16 cellular contexts compared by ENCODE assay signal in the genomic region with DNA sequence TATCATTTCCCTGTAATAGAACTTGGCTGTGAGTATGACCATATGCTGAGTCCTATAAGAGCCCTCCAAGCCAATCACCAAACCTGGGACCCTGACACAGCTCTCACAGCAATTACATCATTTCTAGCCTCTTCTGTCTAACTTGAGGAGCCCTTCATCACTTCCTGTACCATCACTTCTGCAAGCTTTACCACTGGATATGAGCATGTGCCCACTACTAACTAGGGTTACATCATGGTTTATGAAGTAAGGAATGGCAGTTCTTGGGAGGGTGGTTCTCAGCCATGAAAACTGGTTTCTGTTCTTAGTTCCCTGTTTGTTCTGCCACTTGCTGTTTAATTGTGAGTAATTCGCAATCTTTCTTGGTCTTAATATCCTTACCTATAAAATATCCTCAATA.
"Had no signal": no experiment of that assay in that cellular context is flagged by ENCODE, and none has a peak within 500 bp of the region (broad histone marks: within the 10 kb centered on the region; RNA-seq: fewer than 3 reads in every experiment).

No MANE protein-coding gene starts in this region.

- H3K9me3 Mint-ChIP-seq: activated CD4-positive, alpha-beta memory T cell treated with anti-CD3 and anti-CD28 coated beads, Interleukin-2, amount 10 ng/mL, durations not matched to agents 7 days and 5 days; endodermal cell; stimulated activated memory B cell treated with anti-CD40 and anti-IgM and Interleukin-4, amounts not matched to agents 10 μg/mL and 1 μg/mL and 100 μg/mL, for 72 hours had no signal

- H3K27me3 ChIP-seq: breast epithelium, right lobe of liver, tibial nerve had no signal

- H3K4me3 ChIP-seq: breast epithelium, psoas muscle, right lobe of liver, tibial nerve had no signal

- H3K4me3 Mint-ChIP-seq: activated CD4-positive, alpha-beta memory T cell treated with anti-CD3 and anti-CD28 coated beads, Interleukin-2, amount 10 ng/mL, durations not matched to agents 7 days and 5 days; endodermal cell; nephron; stimulated activated memory B cell treated with anti-CD40 and anti-IgM and Interleukin-4, amounts not matched to agents 10 μg/mL and 1 μg/mL and 100 μg/mL, for 72 hours had no signal

- ATAC-seq: psoas muscle; stimulated activated memory B cell treated with anti-CD40 and anti-IgM and Interleukin-4, amounts not matched to agents 10 μg/mL and 1 μg/mL and 100 μg/mL, for 72 hours had no signal

- H3K36me3 ChIP-seq: breast epithelium, right lobe of liver, tibial nerve had no signal

- H3K27ac ChIP-seq: breast epithelium, psoas muscle, right lobe of liver, tibial nerve had no signal

- H3K36me3 Mint-ChIP-seq: stimulated activated memory B cell treated with anti-CD40 and anti-IgM and Interleukin-4, amounts not matched to agents 10 μg/mL and 1 μg/mL and 100 μg/mL, for 72 hours had no signal

- H3K27ac Mint-ChIP-seq: activated CD4-positive, alpha-beta memory T cell treated with anti-CD3 and anti-CD28 coated beads, Interleukin-2, amount 10 ng/mL, durations not matched to agents 7 days and 5 days; endodermal cell; nephron; stimulated activated memory B cell treated with anti-CD40 and anti-IgM and Interleukin-4, amounts not matched to agents 10 μg/mL and 1 μg/mL and 100 μg/mL, for 72 hours had no signal

- H3K9me3 ChIP-seq: breast epithelium, psoas muscle, right lobe of liver, tibial nerve had no signal

- H3K27me3 Mint-ChIP-seq: activated CD4-positive, alpha-beta memory T cell treated with anti-CD3 and anti-CD28 coated beads, Interleukin-2, amount 10 ng/mL, durations not matched to agents 7 days and 5 days had no signal

- H3K4me1 Mint-ChIP-seq: activated CD4-positive, alpha-beta memory T cell treated with anti-CD3 and anti-CD28 coated beads, Interleukin-2, amount 10 ng/mL, durations not matched to agents 7 days and 5 days; nephron; stimulated activated memory B cell treated with anti-CD40 and anti-IgM and Interleukin-4, amounts not matched to agents 10 μg/mL and 1 μg/mL and 100 μg/mL, for 72 hours had no signal

- H3K4me1 ChIP-seq: breast epithelium, psoas muscle, right lobe of liver had no signal

- DNase-seq: activated CD4-positive, alpha-beta memory T cell treated with anti-CD3 and anti-CD28 coated beads, Interleukin-2, amount 10 ng/mL, durations not matched to agents 7 days and 5 days; activated CD4-positive, alpha-beta T cell treated with anti-CD3 and anti-CD28 coated beads for 1 hour; activated CD8-positive, alpha-beta memory T cell treated with anti-CD3 and anti-CD28 coated beads, Interleukin-2, amount 50 U/mL, for 4 hours; activated naive CD4-positive, alpha-beta T cell; aorta; endodermal cell; mesenchymal stem cell; occipital lobe; psoas muscle; right lobe of liver; stimulated activated CD4-positive, alpha-beta T cell treated with anti-CD3 and anti-CD28 coated beads, Interleukin-1b, Interleukin-23, amount 100 ng/mL, for 48 hours; T-helper 9 cell had no signal
